1 cellular context compared by ENCODE assay signal in genomic region chr5:163305655-163306054, GRCh38.
"Had no signal": no experiment of that assay in that cellular context is flagged by ENCODE, and none has a peak within 500 bp of the region (broad histone marks: within the 10 kb centered on the region; RNA-seq: fewer than 3 reads in every experiment).

No MANE protein-coding gene starts in this region.

- H3K4me3 ChIP-seq: GM12878 had no signal
